ENCODE assay signal across 2 cellular contexts in genomic region chr2:101200714-101201113, GRCh38.
TF ChIP-seq lines count a peak whose summit lies in the region.

No MANE protein-coding gene starts in this region.

TF ChIP-seq in A549, 52 proteins besides CTCF, POLR2A, EP300 and RAD21:
- TF ChIP-seq EHF (CRISPR knock-in tag; IDR thresholded peaks at IDR 0.05) (no peak), EHMT2 (IDR thresholded peaks at IDR 0.05; ENCODE audit: low read depth) (no peak), SMC3 (IDR thresholded peaks at IDR 0.05) (no peak), CHD4 (IDR thresholded peaks at IDR 0.05; ENCODE audit: borderline replicate concordance) (no peak), PHF8 (IDR thresholded peaks at IDR 0.05; ENCODE audit: borderline replicate concordance, low read depth) (no peak), JUNB (IDR thresholded peaks at IDR 0.05) (no peak), KDM5A (IDR thresholded peaks at IDR 0.05) (no peak), ESRRA (IDR thresholded peaks at IDR 0.05; ENCODE audit: borderline replicate concordance, low read length) (no peak), HOXA7 (CRISPR knock-in tag; IDR thresholded peaks at IDR 0.05) (no peak), ELK1 (IDR thresholded peaks at IDR 0.05; ENCODE audit: low read depth, low read length) (no peak), HMGXB4 (CRISPR knock-in tag; IDR thresholded peaks at IDR 0.05; ENCODE audit: borderline replicate concordance) (no peak), FOXS1 (CRISPR knock-in tag; IDR thresholded peaks at IDR 0.05) (no peak), RNF2 (IDR thresholded peaks at IDR 0.05; ENCODE audit: borderline replicate concordance, low read depth) (no peak), CHD2 (IDR thresholded peaks at IDR 0.05; ENCODE audit: low read length, partially characterized antibody) (no peak), NPAS2 (CRISPR knock-in tag; IDR thresholded peaks at IDR 0.05; ENCODE audit: borderline replicate concordance) (no peak)
TF ChIP-seq in A549: peak in this region for 0.

TF ChIP-seq in IMR-90, 13 proteins besides CTCF, POLR2A, EP300 and RAD21:
- no peak for TF ChIP-seq SMC3 (IDR thresholded peaks at IDR 0.05; ENCODE audit: low read depth, low read length)
- TF ChIP-seq BHLHE40 (IDR thresholded peaks at IDR 0.05; ENCODE audit: low read depth, low read length), result no peak
- TF ChIP-seq NFE2L2 (IDR thresholded peaks at IDR 0.05; ENCODE audit: low read depth, low read length), result no peak
- no peak for TF ChIP-seq MAFK (IDR thresholded peaks at IDR 0.05; ENCODE audit: low read depth, low read length)
- TF ChIP-seq FOS (IDR thresholded peaks at IDR 0.05; ENCODE audit: low read depth, low read length), result no peak
- no peak for TF ChIP-seq RFX5 (IDR thresholded peaks at IDR 0.05; ENCODE audit: low read depth, low read length)
- TF ChIP-seq MAZ (IDR thresholded peaks at IDR 0.05; ENCODE audit: borderline replicate concordance, low read depth, low read length), result no peak
- no peak for TF ChIP-seq MXI1 (IDR thresholded peaks at IDR 0.05; ENCODE audit: borderline replicate concordance, low read depth, low read length)
- no peak for TF ChIP-seq RCOR1 (IDR thresholded peaks at IDR 0.05; ENCODE audit: insufficient replicate concordance, low read length)
- TF ChIP-seq ELK1 (IDR thresholded peaks at IDR 0.05; ENCODE audit: borderline replicate concordance, low read depth, low read length), result no peak
- no peak for TF ChIP-seq USF2 (IDR thresholded peaks at IDR 0.05; ENCODE audit: low read depth, low read length)
- no peak for TF ChIP-seq CEBPB (IDR thresholded peaks at IDR 0.05; ENCODE audit: low read depth, low read length)
- no peak for TF ChIP-seq CHD1 (IDR thresholded peaks at IDR 0.05; ENCODE audit: low read depth, low read length)
TF ChIP-seq in IMR-90: peak in this region for 0.
